8 cellular contexts compared by ENCODE assay signal in genomic region chr12:9798008-9798619, GRCh38. TPM values are rescaled to one million over a fixed set of nuclear protein-coding genes. Genes with fewer than 3 reads are reported as not detected.
A peak's percentile ranks its signal among the peaks of the same experiment; 100 is the strongest.
DNase-seq lines count a peak whose midpoint lies in the region; ATAC-seq and TF ChIP-seq lines count a peak whose summit lies in the region.

No MANE protein-coding gene starts in this region.

- TF ChIP-seq POLR2A in esophagus muscularis mucosa (IDR thresholded peaks at IDR 0.05; ENCODE audit: low read depth), result no peak

- H3K4me1 Mint-ChIP-seq in activated B cell treated with CpG ODN at 0.5 μM for 24 hours, result peaks cover 33% of the 10 kb centered on the region
- H3K4me1 Mint-ChIP-seq in dendritic cell treated with granulocyte-macrophage colony-stimulating factor and Interleukin-4, amounts not matched to agents 40 ng/mL and 50 ng/mL, for 4 days (ENCODE audit: low read depth), result peaks cover 28% of the 10 kb centered on the region
- peaks cover 20 to 48% (median 42%) of the 10 kb centered on the region in 4 donors for H3K4me1 Mint-ChIP-seq in naive thymus-derived CD8-positive, alpha-beta T cell
- H3K4me1 Mint-ChIP-seq in type B pancreatic cell (ENCODE audit: unreplicated experiment), result no peaks in the 10 kb centered on the region

- no peak for TF ChIP-seq EP300 in esophagus muscularis mucosa (IDR thresholded peaks at IDR 0.05)

- no peaks in the 10 kb centered on the region for H3K27me3 ChIP-seq in esophagus muscularis mucosa

- ATAC-seq in activated B cell treated with CpG ODN at 0.5 μM for 24 hours (ENCODE audit: low read depth), result peak; percentile 96
- ATAC-seq in naive thymus-derived CD8-positive, alpha-beta T cell, result peak; percentile 97

- no peaks in the 10 kb centered on the region for H3K4me1 ChIP-seq in esophagus muscularis mucosa

- TF ChIP-seq CTCF in GM13977 (IDR thresholded peaks at IDR 0.05; ENCODE audit: extremely low read depth, insufficient read depth, missing control alignments), result peak; percentile 85
- peak; percentile 23 for TF ChIP-seq CTCF in HFF-Myc (IDR thresholded peaks at IDR 0.05; ENCODE audit: low read depth, low read length, missing control alignments)
- no peak for TF ChIP-seq CTCF in activated B cell treated with CpG ODN at 0.5 μM for 24 hours (IDR thresholded peaks at IDR 0.05)
- peak; percentile 52 for TF ChIP-seq CTCF in type B pancreatic cell (conservative IDR thresholded peaks at IDR 0.05)
- peak in 1 of 3 experiments; percentile 29 for TF ChIP-seq CTCF in esophagus muscularis mucosa (IDR thresholded peaks at IDR 0.05)

- no peak overlapping the region for H3K4me3 ChIP-seq in HFF-Myc (replicated peaks; ENCODE audit: low read depth, low read length)
- no peak overlapping the region for H3K4me3 ChIP-seq in esophagus muscularis mucosa

- CTCF ChIA-PET in activated B cell treated with CpG ODN at 0.5 μM for 24 hours (lab: Charles Lee), result interaction anchor here (0.5 to 10.4 kb wide), 22 partner anchors 9 to 468 kb away, joined by 3 to 451 read pairs (median 4); partner anchors contain the start of gene CD69

- H3K4me3 Mint-ChIP-seq in activated B cell treated with CpG ODN at 0.5 μM for 24 hours (no peak overlapping the region), type B pancreatic cell (no peak overlapping the region)
- no peak overlapping the region for H3K4me3 Mint-ChIP-seq in dendritic cell treated with granulocyte-macrophage colony-stimulating factor and Interleukin-4, amounts not matched to agents 40 ng/mL and 50 ng/mL, for 4 days
- peak overlapping the region in 1 of 10 donors; percentile 37 for H3K4me3 Mint-ChIP-seq in naive thymus-derived CD8-positive, alpha-beta T cell

- no peak for DNase-seq in GM13977 (ENCODE audit: low spot score)
- peak; percentile 12 for DNase-seq in HFF-Myc (ENCODE audit: extremely low read depth, low read depth)
- DNase-seq in MV-4-11 (lab: John Stamatoyannopoulos, UW), result peak; percentile 59
- no peak for DNase-seq in activated B cell treated with CpG ODN at 0.5 μM for 24 hours
- peak; percentile 18 to 89 (median 68) for DNase-seq in naive thymus-derived CD8-positive, alpha-beta T cell
- no peak for DNase-seq in type B pancreatic cell (ENCODE audit: extremely low spot score, unreplicated experiment)
- DNase-seq in esophagus muscularis mucosa (ENCODE audit: extremely low spot score), result no peak

- intact Hi-C loops in activated B cell treated with CpG ODN at 0.5 μM for 24 hours (cut with micrococcal nuclease), result loop anchor here (1.0 to 5.0 kb wide), 4 partner anchors 48 to 467 kb away; no protein-coding TSS in a partner anchor
- intact Hi-C loops in dendritic cell treated with granulocyte-macrophage colony-stimulating factor and Interleukin-4, amounts not matched to agents 40 ng/mL and 50 ng/mL, for 4 days (cut with micrococcal nuclease), result no loop called here
- intact Hi-C loops in esophagus muscularis mucosa (cut with DNase I), result no loop called here

- H3K36me3 Mint-ChIP-seq in activated B cell treated with CpG ODN at 0.5 μM for 24 hours (ENCODE audit: low read depth) (no peaks in the 10 kb centered on the region), type B pancreatic cell (peaks cover 3% of the 10 kb centered on the region)
- no peaks in the 10 kb centered on the region for H3K36me3 Mint-ChIP-seq in dendritic cell treated with granulocyte-macrophage colony-stimulating factor and Interleukin-4, amounts not matched to agents 40 ng/mL and 50 ng/mL, for 4 days (ENCODE audit: low read depth)
- no peaks in the 10 kb centered on the region for H3K36me3 Mint-ChIP-seq in naive thymus-derived CD8-positive, alpha-beta T cell

- POLR2A ChIA-PET in activated B cell treated with CpG ODN at 0.5 μM for 24 hours (lab: Charles Lee), result interaction anchor here (0.6 to 3.4 kb wide), 7 partner anchors 38 to 150 kb away, joined by 3 to 34 read pairs (median 5); partner anchors contain the start of genes CD69 and CLEC2D
- POLR2A ChIA-PET in naive thymus-derived CD8-positive, alpha-beta T cell (lab: Charles Lee), result interaction anchor here (0.9 to 6.7 kb wide), 4 partner anchors 16 to 56 kb away, joined by 3 to 84 read pairs (median 37); partner anchors contain the start of gene CD69

- no peak overlapping the region for H3K27ac ChIP-seq in esophagus muscularis mucosa (replicated peaks in 1 of 4)

- H3K27me3 Mint-ChIP-seq in activated B cell treated with CpG ODN at 0.5 μM for 24 hours (no peaks in the 10 kb centered on the region), type B pancreatic cell (no peaks in the 10 kb centered on the region)
- H3K27me3 Mint-ChIP-seq in dendritic cell treated with granulocyte-macrophage colony-stimulating factor and Interleukin-4, amounts not matched to agents 40 ng/mL and 50 ng/mL, for 4 days, result no peaks in the 10 kb centered on the region
- H3K27me3 Mint-ChIP-seq in naive thymus-derived CD8-positive, alpha-beta T cell, result no peaks in the 10 kb centered on the region

- in situ Hi-C loops in GM13977 (cut with MboI; ENCODE audit: low pct_unique_long_range_greater_than_20kb, low sequenced_read_pairs, unreplicated experiment), result no loop called here

- WGBS in esophagus muscularis mucosa, result 56% methylated on average over 6 of the region's 6 CpGs

- H3K9me3 Mint-ChIP-seq in activated B cell treated with CpG ODN at 0.5 μM for 24 hours (no peaks in the 10 kb centered on the region), type B pancreatic cell (no peaks in the 10 kb centered on the region)
- no peaks in the 10 kb centered on the region for H3K9me3 Mint-ChIP-seq in dendritic cell treated with granulocyte-macrophage colony-stimulating factor and Interleukin-4, amounts not matched to agents 40 ng/mL and 50 ng/mL, for 4 days
- no peaks in the 10 kb centered on the region for H3K9me3 Mint-ChIP-seq in naive thymus-derived CD8-positive, alpha-beta T cell

- H3K9me3 ChIP-seq in esophagus muscularis mucosa, result no peaks in the 10 kb centered on the region

- H3K36me3 ChIP-seq in esophagus muscularis mucosa, result no peaks in the 10 kb centered on the region

- H3K27ac Mint-ChIP-seq in activated B cell treated with CpG ODN at 0.5 μM for 24 hours, result no peak overlapping the region
- peak overlapping the region; percentile 34 for H3K27ac Mint-ChIP-seq in dendritic cell treated with granulocyte-macrophage colony-stimulating factor and Interleukin-4, amounts not matched to agents 40 ng/mL and 50 ng/mL, for 4 days
- peak overlapping the region in 4 of 10 donors; percentile 11 to 52 (median 36) for H3K27ac Mint-ChIP-seq in naive thymus-derived CD8-positive, alpha-beta T cell
- peak overlapping the region; percentile 79 for H3K27ac Mint-ChIP-seq in type B pancreatic cell

RNA-seq across cellular contexts. Expression of gene KLRF1, which starts 29.2 kb away (rescaled TPM):
- total RNA-seq in activated B cell treated with CpG ODN at 0.5 μM for 24 hours (0.34 and 0.67 TPM in 2 replicates), type B pancreatic cell (ENCODE audit: low replicate concordance) (not detected in 2 replicates), esophagus muscularis mucosa (under 1 TPM in 1 of 4 donors, not detected in 3; 0.66 TPM)
- 1 to 10 TPM in 1 of 2 experiments, under 1 TPM in 1; 0.93 to 1.3 TPM for total RNA-seq in naive thymus-derived CD8-positive, alpha-beta T cell
- polyA plus RNA-seq in naive thymus-derived CD8-positive, alpha-beta T cell, result 10 to 100 TPM in 1 of 3 donors, under 1 TPM in 2; 0.83 to 83.4 (median 0.92) TPM

RNA-seq across cellular contexts. Expression of gene CD69, which starts 37.4 kb away (rescaled TPM):
- total RNA-seq in activated B cell treated with CpG ODN at 0.5 μM for 24 hours (23.7 and 26.7 TPM in 2 replicates), type B pancreatic cell (ENCODE audit: low replicate concordance) (0.19 and 1.6 TPM in 2 replicates), esophagus muscularis mucosa (1 to 10 TPM in 3 of 4 donors, under 1 TPM in 1; 0.65 to 3.3 (median 2.7) TPM)
- total RNA-seq in naive thymus-derived CD8-positive, alpha-beta T cell, result 10 to 100 TPM; 30.7 to 34.0 TPM
- polyA plus RNA-seq in naive thymus-derived CD8-positive, alpha-beta T cell, result 100 to 1,000 TPM in 1 of 3 donors, 10 to 100 TPM in 2; 73.5 to 248 (median 87.9) TPM

Comparison
In these comparisons a context has a peak if more than half of its experiments do, and no peak if none do; other contexts are left out.
1. DNase-seq: peak in HFF-Myc (single experiment), MV-4-11 (single experiment) and naive thymus-derived CD8-positive, alpha-beta T cell (10 of 10); none in GM13977 (single experiment), activated B cell treated with CpG ODN at 0.5 μM for 24 hours (single experiment), type B pancreatic cell (single experiment) and esophagus muscularis mucosa (single experiment).